ENCODE assay signal across 1 cellular context in the genomic region with DNA sequence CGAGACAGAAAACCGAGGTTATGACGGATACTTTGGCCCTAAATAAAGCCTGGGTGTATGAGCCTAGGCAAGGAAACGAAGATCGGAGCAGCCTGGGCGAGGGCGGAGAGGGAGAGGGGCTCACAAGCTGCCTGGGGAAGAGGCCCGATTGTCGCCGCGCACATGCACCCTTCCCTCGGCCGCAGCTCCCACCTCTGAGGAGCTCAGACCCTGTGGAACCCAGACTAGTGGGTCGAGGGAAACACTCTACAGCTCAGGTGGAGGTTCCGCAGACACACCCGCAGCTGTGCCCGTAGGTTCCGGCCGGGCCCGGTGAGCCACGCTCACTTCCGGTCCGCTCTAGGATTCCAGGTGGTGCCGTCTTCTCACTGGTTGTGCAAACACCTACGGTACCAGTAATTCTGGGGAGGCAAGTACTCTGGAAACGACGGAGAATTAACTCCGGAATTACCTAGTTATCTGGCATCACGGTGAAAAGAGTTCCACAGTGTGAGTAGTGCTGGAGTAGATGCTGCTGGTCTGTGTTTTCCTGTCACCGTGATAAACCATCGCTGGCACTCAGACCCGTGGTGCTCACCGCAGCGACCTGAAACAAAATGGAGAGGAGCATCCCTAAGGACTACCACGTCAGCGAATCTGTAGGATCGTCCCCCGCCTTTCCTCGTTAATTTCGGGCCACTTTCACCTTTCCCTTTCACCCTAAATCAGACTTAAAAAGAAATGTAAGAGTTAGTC.
TF ChIP-seq lines count a peak whose summit lies in the region.

No MANE protein-coding gene starts in this region.

TF ChIP-seq in A549, 52 proteins besides CTCF, POLR2A, EP300 and RAD21 (continued from another document):
- TF ChIP-seq, protein P1, sequence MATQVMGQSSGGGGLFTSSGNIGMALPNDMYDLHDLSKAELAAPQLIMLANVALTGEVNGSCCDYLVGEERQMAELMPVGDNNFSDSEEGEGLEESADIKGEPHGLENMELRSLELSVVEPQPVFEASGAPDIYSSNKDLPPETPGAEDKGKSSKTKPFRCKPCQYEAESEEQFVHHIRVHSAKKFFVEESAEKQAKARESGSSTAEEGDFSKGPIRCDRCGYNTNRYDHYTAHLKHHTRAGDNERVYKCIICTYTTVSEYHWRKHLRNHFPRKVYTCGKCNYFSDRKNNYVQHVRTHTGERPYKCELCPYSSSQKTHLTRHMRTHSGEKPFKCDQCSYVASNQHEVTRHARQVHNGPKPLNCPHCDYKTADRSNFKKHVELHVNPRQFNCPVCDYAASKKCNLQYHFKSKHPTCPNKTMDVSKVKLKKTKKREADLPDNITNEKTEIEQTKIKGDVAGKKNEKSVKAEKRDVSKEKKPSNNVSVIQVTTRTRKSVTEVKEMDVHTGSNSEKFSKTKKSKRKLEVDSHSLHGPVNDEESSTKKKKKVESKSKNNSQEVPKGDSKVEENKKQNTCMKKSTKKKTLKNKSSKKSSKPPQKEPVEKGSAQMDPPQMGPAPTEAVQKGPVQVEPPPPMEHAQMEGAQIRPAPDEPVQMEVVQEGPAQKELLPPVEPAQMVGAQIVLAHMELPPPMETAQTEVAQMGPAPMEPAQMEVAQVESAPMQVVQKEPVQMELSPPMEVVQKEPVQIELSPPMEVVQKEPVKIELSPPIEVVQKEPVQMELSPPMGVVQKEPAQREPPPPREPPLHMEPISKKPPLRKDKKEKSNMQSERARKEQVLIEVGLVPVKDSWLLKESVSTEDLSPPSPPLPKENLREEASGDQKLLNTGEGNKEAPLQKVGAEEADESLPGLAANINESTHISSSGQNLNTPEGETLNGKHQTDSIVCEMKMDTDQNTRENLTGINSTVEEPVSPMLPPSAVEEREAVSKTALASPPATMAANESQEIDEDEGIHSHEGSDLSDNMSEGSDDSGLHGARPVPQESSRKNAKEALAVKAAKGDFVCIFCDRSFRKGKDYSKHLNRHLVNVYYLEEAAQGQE (IDR thresholded peaks at IDR 0.05): no peak
- TF ChIP-seq SMC3 (IDR thresholded peaks at IDR 0.05) (no peak), HEYL (CRISPR knock-in tag; IDR thresholded peaks at IDR 0.05) (no peak), ZNF302 (CRISPR knock-in tag; IDR thresholded peaks at IDR 0.05) (no peak), HOXA7 (CRISPR knock-in tag; IDR thresholded peaks at IDR 0.05) (no peak), RNF2 (IDR thresholded peaks at IDR 0.05; ENCODE audit: borderline replicate concordance, low read depth) (no peak), FOSB (CRISPR knock-in tag; IDR thresholded peaks at IDR 0.05) (no peak), FOSL2 (IDR thresholded peaks at IDR 0.05) (no peak), FOSL2 (CRISPR knock-in tag; IDR thresholded peaks at IDR 0.05) (no peak), HDAC2 (IDR thresholded peaks at IDR 0.05) (no peak), EHMT2 (IDR thresholded peaks at IDR 0.05; ENCODE audit: low read depth) (no peak), NR3C1 (IDR thresholded peaks at IDR 0.05) (no peak), CHD2 (IDR thresholded peaks at IDR 0.05; ENCODE audit: low read length, partially characterized antibody) (no peak), CEBPB (IDR thresholded peaks at IDR 0.05) (peak in 1 of 2 experiments; percentile 41; a peak in 1 of 4 replicates), MAZ (IDR thresholded peaks at IDR 0.05; ENCODE audit: borderline replicate concordance, low read depth, low read length) (no peak), MYC (IDR thresholded peaks at IDR 0.05; ENCODE audit: borderline replicate concordance, low read length) (no peak), NPAS2 (CRISPR knock-in tag; IDR thresholded peaks at IDR 0.05; ENCODE audit: borderline replicate concordance) (no peak), RARB (CRISPR knock-in tag; IDR thresholded peaks at IDR 0.05) (no peak), NFE2L2 (conservative IDR thresholded peaks at IDR 0.05; ENCODE audit: low read length) (no peak), SREBF2 (IDR thresholded peaks at IDR 0.05) (no peak), HOXB13 (CRISPR knock-in tag; IDR thresholded peaks at IDR 0.05; ENCODE audit: low read depth) (no peak), JUN (IDR thresholded peaks at IDR 0.05) (peak in 1 of 2 experiments; percentile 83; a peak in 3 of 5 replicates), KDM5A (IDR thresholded peaks at IDR 0.05) (0 out of 2 replicates have a peak, but pooled peaks have one; percentile 24), RFX5 (IDR thresholded peaks at IDR 0.05) (no peak), PHF8 (IDR thresholded peaks at IDR 0.05; ENCODE audit: borderline replicate concordance, low read depth) (peak; percentile 31; the same call in 1 of the 2 replicates), BHLHE40 (IDR thresholded peaks at IDR 0.05; ENCODE audit: low read depth, low read length) (no peak)
- TF ChIP-seq, protein P2, sequence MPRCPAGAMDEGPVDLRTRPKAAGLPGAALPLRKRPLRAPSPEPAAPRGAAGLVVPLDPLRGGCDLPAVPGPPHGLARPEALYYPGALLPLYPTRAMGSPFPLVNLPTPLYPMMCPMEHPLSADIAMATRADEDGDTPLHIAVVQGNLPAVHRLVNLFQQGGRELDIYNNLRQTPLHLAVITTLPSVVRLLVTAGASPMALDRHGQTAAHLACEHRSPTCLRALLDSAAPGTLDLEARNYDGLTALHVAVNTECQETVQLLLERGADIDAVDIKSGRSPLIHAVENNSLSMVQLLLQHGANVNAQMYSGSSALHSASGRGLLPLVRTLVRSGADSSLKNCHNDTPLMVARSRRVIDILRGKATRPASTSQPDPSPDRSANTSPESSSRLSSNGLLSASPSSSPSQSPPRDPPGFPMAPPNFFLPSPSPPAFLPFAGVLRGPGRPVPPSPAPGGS (IDR thresholded peaks at IDR 0.05): peak; percentile 51; the same call in 2 of the 3 replicates
- TF ChIP-seq, protein P3, sequence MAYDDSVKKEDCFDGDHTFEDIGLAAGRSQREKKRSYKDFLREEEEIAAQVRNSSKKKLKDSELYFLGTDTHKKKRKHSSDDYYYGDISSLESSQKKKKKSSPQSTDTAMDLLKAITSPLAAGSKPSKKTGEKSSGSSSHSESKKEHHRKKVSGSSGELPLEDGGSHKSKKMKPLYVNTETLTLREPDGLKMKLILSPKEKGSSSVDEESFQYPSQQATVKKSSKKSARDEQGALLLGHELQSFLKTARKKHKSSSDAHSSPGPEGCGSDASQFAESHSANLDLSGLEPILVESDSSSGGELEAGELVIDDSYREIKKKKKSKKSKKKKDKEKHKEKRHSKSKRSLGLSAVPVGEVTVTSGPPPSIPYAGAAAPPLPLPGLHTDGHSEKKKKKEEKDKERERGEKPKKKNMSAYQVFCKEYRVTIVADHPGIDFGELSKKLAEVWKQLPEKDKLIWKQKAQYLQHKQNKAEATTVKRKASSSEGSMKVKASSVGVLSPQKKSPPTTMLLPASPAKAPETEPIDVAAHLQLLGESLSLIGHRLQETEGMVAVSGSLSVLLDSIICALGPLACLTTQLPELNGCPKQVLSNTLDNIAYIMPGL (CRISPR knock-in tag; IDR thresholded peaks at IDR 0.05; ENCODE audit: borderline replicate concordance): no peak
- TF ChIP-seq, protein P4, sequence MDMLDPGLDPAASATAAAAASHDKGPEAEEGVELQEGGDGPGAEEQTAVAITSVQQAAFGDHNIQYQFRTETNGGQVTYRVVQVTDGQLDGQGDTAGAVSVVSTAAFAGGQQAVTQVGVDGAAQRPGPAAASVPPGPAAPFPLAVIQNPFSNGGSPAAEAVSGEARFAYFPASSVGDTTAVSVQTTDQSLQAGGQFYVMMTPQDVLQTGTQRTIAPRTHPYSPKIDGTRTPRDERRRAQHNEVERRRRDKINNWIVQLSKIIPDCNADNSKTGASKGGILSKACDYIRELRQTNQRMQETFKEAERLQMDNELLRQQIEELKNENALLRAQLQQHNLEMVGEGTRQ (IDR thresholded peaks at IDR 0.05): no peak
- TF ChIP-seq, protein P5, sequence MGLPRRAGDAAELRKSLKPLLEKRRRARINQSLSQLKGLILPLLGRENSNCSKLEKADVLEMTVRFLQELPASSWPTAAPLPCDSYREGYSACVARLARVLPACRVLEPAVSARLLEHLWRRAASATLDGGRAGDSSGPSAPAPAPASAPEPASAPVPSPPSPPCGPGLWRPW (IDR thresholded peaks at IDR 0.05): no peak
- TF ChIP-seq, protein P6, sequence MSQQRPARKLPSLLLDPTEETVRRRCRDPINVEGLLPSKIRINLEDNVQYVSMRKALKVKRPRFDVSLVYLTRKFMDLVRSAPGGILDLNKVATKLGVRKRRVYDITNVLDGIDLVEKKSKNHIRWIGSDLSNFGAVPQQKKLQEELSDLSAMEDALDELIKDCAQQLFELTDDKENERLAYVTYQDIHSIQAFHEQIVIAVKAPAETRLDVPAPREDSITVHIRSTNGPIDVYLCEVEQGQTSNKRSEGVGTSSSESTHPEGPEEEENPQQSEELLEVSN (IDR thresholded peaks at IDR 0.05; ENCODE audit: borderline replicate concordance, low read depth): peak; percentile 32; the same call in 1 of the 2 replicates
